2 cellular contexts compared by ENCODE assay signal in the genomic region with DNA sequence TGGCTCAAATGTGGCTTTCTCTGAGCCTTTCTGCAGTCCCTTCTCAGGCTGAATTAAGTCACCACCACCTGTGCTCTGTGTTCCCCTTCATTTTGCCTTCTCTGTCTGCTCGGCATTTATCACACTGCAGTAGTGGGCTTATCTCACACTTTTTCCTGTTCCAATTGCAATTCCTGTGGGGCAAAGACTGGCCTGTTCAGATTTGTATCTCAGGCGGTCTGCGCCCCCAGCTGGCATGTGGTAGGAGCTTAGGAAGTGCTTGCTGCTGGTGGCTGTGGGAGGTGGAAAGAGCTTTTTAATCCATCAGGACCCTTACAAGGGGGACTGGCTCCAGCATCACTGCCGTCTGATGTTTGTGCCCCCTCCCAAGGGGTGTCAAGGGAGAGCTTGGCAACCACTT.
TF ChIP-seq lines count a peak whose summit lies in the region.

No MANE protein-coding gene starts in this region.

TF ChIP-seq in SK-N-SH, 30 proteins besides CTCF, POLR2A, EP300 and RAD21 (continued from another document and continues in another):
- no peak for TF ChIP-seq POLR2AphosphoS5 (IDR thresholded peaks at IDR 0.05; ENCODE audit: low read depth, low read length)
- no peak for TF ChIP-seq YY1 (IDR thresholded peaks at IDR 0.05; ENCODE audit: low read depth)
- TF ChIP-seq RFX5 (IDR thresholded peaks at IDR 0.05; ENCODE audit: low read length): no peak
- TF ChIP-seq EZH2phosphoT487 (IDR thresholded peaks at IDR 0.05; ENCODE audit: borderline replicate concordance, low read depth): no peak
- TF ChIP-seq RCOR1 (IDR thresholded peaks at IDR 0.05; ENCODE audit: low read length): peak; percentile 97
- TF ChIP-seq, protein P1, sequence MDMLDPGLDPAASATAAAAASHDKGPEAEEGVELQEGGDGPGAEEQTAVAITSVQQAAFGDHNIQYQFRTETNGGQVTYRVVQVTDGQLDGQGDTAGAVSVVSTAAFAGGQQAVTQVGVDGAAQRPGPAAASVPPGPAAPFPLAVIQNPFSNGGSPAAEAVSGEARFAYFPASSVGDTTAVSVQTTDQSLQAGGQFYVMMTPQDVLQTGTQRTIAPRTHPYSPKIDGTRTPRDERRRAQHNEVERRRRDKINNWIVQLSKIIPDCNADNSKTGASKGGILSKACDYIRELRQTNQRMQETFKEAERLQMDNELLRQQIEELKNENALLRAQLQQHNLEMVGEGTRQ (IDR thresholded peaks at IDR 0.05; ENCODE audit: borderline replicate concordance, low read depth, low read length): no peak
- peak; percentile 41; the same call in 1 of the 2 replicates for TF ChIP-seq FOXJ3 (CRISPR knock-in tag; IDR thresholded peaks at IDR 0.05)
- peak; percentile 96 for TF ChIP-seq GATA2 (CRISPR knock-in tag; IDR thresholded peaks at IDR 0.05)
- TF ChIP-seq SIN3A (IDR thresholded peaks at IDR 0.05; ENCODE audit: borderline replicate concordance, low read depth, low read length): no peak
- TF ChIP-seq ELF1 (IDR thresholded peaks at IDR 0.05): no peak
- TF ChIP-seq FOSL2 (IDR thresholded peaks at IDR 0.05; ENCODE audit: borderline replicate concordance, low read depth): no peak
- no peak for TF ChIP-seq FOXM1 (IDR thresholded peaks at IDR 0.05; ENCODE audit: low read depth)
- TF ChIP-seq IRF3 (IDR thresholded peaks at IDR 0.05; ENCODE audit: low read depth, low read length): no peak
- no peak for TF ChIP-seq JUND (IDR thresholded peaks at IDR 0.05)
- TF ChIP-seq MXI1 (IDR thresholded peaks at IDR 0.05; ENCODE audit: low read depth, low read length): 0 out of 2 replicates have a peak, but pooled peaks have one; percentile 45
- TF ChIP-seq NFIC (IDR thresholded peaks at IDR 0.05; ENCODE audit: borderline replicate concordance): no peak
- no peak for TF ChIP-seq MEF2A (IDR thresholded peaks at IDR 0.05; ENCODE audit: borderline replicate concordance, low read depth)
- TF ChIP-seq, protein P2, sequence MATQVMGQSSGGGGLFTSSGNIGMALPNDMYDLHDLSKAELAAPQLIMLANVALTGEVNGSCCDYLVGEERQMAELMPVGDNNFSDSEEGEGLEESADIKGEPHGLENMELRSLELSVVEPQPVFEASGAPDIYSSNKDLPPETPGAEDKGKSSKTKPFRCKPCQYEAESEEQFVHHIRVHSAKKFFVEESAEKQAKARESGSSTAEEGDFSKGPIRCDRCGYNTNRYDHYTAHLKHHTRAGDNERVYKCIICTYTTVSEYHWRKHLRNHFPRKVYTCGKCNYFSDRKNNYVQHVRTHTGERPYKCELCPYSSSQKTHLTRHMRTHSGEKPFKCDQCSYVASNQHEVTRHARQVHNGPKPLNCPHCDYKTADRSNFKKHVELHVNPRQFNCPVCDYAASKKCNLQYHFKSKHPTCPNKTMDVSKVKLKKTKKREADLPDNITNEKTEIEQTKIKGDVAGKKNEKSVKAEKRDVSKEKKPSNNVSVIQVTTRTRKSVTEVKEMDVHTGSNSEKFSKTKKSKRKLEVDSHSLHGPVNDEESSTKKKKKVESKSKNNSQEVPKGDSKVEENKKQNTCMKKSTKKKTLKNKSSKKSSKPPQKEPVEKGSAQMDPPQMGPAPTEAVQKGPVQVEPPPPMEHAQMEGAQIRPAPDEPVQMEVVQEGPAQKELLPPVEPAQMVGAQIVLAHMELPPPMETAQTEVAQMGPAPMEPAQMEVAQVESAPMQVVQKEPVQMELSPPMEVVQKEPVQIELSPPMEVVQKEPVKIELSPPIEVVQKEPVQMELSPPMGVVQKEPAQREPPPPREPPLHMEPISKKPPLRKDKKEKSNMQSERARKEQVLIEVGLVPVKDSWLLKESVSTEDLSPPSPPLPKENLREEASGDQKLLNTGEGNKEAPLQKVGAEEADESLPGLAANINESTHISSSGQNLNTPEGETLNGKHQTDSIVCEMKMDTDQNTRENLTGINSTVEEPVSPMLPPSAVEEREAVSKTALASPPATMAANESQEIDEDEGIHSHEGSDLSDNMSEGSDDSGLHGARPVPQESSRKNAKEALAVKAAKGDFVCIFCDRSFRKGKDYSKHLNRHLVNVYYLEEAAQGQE (IDR thresholded peaks at IDR 0.05; ENCODE audit: low read depth, low read length): no peak
- peak; percentile 67 for TF ChIP-seq CHD2 (IDR thresholded peaks at IDR 0.05; ENCODE audit: low read length, partially characterized antibody)
- TF ChIP-seq, protein P3, sequence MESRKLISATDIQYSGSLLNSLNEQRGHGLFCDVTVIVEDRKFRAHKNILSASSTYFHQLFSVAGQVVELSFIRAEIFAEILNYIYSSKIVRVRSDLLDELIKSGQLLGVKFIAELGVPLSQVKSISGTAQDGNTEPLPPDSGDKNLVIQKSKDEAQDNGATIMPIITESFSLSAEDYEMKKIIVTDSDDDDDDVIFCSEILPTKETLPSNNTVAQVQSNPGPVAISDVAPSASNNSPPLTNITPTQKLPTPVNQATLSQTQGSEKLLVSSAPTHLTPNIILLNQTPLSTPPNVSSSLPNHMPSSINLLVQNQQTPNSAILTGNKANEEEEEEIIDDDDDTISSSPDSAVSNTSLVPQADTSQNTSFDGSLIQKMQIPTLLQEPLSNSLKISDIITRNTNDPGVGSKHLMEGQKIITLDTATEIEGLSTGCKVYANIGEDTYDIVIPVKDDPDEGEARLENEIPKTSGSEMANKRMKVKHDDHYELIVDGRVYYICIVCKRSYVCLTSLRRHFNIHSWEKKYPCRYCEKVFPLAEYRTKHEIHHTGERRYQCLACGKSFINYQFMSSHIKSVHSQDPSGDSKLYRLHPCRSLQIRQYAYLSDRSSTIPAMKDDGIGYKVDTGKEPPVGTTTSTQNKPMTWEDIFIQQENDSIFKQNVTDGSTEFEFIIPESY (IDR thresholded peaks at IDR 0.05; ENCODE audit: borderline replicate concordance, low read depth): no peak
- TF ChIP-seq, protein P4, sequence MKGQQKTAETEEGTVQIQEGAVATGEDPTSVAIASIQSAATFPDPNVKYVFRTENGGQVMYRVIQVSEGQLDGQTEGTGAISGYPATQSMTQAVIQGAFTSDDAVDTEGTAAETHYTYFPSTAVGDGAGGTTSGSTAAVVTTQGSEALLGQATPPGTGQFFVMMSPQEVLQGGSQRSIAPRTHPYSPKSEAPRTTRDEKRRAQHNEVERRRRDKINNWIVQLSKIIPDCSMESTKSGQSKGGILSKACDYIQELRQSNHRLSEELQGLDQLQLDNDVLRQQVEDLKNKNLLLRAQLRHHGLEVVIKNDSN (IDR thresholded peaks at IDR 0.05; ENCODE audit: borderline replicate concordance, low read depth): no peak

TF ChIP-seq in SK-N-SH treated with all-trans-retinoic acid at 6 μM for 48 hours, 23 proteins besides CTCF, POLR2A, EP300 and RAD21 (continued from another document):
- TF ChIP-seq PATZ1 (CRISPR knock-in tag; IDR thresholded peaks at IDR 0.05; ENCODE audit: borderline replicate concordance): no peak
- TF ChIP-seq TCF4 (CRISPR knock-in tag; IDR thresholded peaks at IDR 0.05; ENCODE audit: borderline replicate concordance): no peak
- no peak for TF ChIP-seq ARNTL (CRISPR knock-in tag; IDR thresholded peaks at IDR 0.05; ENCODE audit: borderline replicate concordance, low read depth)
- no peak for TF ChIP-seq PPARA (CRISPR knock-in tag; IDR thresholded peaks at IDR 0.05; ENCODE audit: borderline replicate concordance)
- no peak for TF ChIP-seq ZNF70 (CRISPR knock-in tag; IDR thresholded peaks at IDR 0.05)
- no peak for TF ChIP-seq CSRNP3 (CRISPR knock-in tag; IDR thresholded peaks at IDR 0.05)
- no peak for TF ChIP-seq ZFP3 (CRISPR knock-in tag; IDR thresholded peaks at IDR 0.05)
- TF ChIP-seq ISL1 (CRISPR knock-in tag; IDR thresholded peaks at IDR 0.05): no peak
- TF ChIP-seq, protein P5, sequence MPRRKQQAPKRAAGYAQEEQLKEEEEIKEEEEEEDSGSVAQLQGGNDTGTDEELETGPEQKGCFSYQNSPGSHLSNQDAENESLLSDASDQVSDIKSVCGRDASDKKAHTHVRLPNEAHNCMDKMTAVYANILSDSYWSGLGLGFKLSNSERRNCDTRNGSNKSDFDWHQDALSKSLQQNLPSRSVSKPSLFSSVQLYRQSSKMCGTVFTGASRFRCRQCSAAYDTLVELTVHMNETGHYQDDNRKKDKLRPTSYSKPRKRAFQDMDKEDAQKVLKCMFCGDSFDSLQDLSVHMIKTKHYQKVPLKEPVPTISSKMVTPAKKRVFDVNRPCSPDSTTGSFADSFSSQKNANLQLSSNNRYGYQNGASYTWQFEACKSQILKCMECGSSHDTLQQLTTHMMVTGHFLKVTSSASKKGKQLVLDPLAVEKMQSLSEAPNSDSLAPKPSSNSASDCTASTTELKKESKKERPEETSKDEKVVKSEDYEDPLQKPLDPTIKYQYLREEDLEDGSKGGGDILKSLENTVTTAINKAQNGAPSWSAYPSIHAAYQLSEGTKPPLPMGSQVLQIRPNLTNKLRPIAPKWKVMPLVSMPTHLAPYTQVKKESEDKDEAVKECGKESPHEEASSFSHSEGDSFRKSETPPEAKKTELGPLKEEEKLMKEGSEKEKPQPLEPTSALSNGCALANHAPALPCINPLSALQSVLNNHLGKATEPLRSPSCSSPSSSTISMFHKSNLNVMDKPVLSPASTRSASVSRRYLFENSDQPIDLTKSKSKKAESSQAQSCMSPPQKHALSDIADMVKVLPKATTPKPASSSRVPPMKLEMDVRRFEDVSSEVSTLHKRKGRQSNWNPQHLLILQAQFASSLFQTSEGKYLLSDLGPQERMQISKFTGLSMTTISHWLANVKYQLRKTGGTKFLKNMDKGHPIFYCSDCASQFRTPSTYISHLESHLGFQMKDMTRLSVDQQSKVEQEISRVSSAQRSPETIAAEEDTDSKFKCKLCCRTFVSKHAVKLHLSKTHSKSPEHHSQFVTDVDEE (CRISPR knock-in tag; IDR thresholded peaks at IDR 0.05): no peak
- TF ChIP-seq, protein P6, sequence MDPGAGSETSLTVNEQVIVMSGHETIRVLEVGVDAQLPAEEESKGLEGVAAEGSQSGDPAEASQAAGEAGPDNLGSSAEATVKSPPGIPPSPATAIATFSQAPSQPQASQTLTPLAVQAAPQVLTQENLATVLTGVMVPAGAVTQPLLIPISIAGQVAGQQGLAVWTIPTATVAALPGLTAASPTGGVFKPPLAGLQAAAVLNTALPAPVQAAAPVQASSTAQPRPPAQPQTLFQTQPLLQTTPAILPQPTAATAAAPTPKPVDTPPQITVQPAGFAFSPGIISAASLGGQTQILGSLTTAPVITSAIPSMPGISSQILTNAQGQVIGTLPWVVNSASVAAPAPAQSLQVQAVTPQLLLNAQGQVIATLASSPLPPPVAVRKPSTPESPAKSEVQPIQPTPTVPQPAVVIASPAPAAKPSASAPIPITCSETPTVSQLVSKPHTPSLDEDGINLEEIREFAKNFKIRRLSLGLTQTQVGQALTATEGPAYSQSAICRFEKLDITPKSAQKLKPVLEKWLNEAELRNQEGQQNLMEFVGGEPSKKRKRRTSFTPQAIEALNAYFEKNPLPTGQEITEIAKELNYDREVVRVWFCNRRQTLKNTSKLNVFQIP (CRISPR knock-in tag; IDR thresholded peaks at IDR 0.05; ENCODE audit: borderline replicate concordance, low read depth): no peak
- TF ChIP-seq CSDC2 (CRISPR knock-in tag; IDR thresholded peaks at IDR 0.05): no peak
- no peak for TF ChIP-seq ZFP30 (CRISPR knock-in tag; IDR thresholded peaks at IDR 0.05)
- TF ChIP-seq OSR1 (CRISPR knock-in tag; IDR thresholded peaks at IDR 0.05): no peak
- TF ChIP-seq CREB5 (CRISPR knock-in tag; IDR thresholded peaks at IDR 0.05; ENCODE audit: low read depth): no peak
TF ChIP-seq in SK-N-SH treated with all-trans-retinoic acid at 6 μM for 48 hours: peak in this region for 0.
